9 cellular contexts compared by ENCODE assay signal in genomic region chr2:10909050-10909995, GRCh38.
DNase-seq lines count a peak whose midpoint lies in the region; ATAC-seq and TF ChIP-seq lines count a peak whose summit lies in the region.
"Had no signal": no experiment of that assay in that cellular context is flagged by ENCODE, and none has a peak within 500 bp of the region (broad histone marks: within the 10 kb centered on the region; RNA-seq: fewer than 3 reads in every experiment).

No MANE protein-coding gene starts in this region.

- DNase-seq in AG09309 (ENCODE audit: low read depth) (no peak), GM06990 (ENCODE audit: extremely low read depth, insufficient read length) (no peak), OCI-M1 (lab: John Stamatoyannopoulos, UW) (peak; percentile 55), germinal center (ENCODE audit: low spot score) (peak; percentile 47), NCI-H69 (lab: John Stamatoyannopoulos, UW) (no peak)
- DNase-seq: activated CD4-positive, alpha-beta T cell treated with anti-CD3 and anti-CD28 coated beads for 1 hour had no signal

- H3K4me3 ChIP-seq in AG09309 (ENCODE audit: control insufficient read depth, low read depth, low read length): no peak overlapping the region
- no peak overlapping the region for H3K4me3 ChIP-seq in GM06990 (replicated peaks; ENCODE audit: low read depth, low read length)

- no peaks in the 10 kb centered on the region for H3K36me3 ChIP-seq in GM06990 (ENCODE audit: control insufficient read depth, insufficient read depth, low read length)

- ATAC-seq in HG02973 (IDR thresholded peaks at IDR 0.05; ENCODE audit: unreplicated experiment) (no peak), HG03457 (IDR thresholded peaks at IDR 0.05; ENCODE audit: unreplicated experiment) (no peak), GM19324 (IDR thresholded peaks at IDR 0.05; ENCODE audit: low FRiP score, unreplicated experiment) (no peak)

- peak; percentile 38 for TF ChIP-seq CTCF in AG09309 (IDR thresholded peaks at IDR 0.05; ENCODE audit: control insufficient read depth, insufficient read depth, low read depth, low read length, missing control alignments)
- TF ChIP-seq CTCF in GM06990 (IDR thresholded peaks at IDR 0.05; ENCODE audit: insufficient read depth, low read length, poor library complexity, severe bottlenecking): peak; percentile 38

- no peaks in the 10 kb centered on the region; the same call in 1 of the 2 replicates for H3K27me3 ChIP-seq in GM06990 (replicated peaks; ENCODE audit: control insufficient read depth, insufficient read depth, low read length)

Comparison
In these comparisons a context has a peak if more than half of its experiments do, and no peak if none do; other contexts are left out.
1. DNase-seq: peak in OCI-M1 (single experiment) and germinal center (single experiment); none in AG09309 (single experiment), GM06990 (single experiment) and NCI-H69 (single experiment).